Comparison of ENCODE assay signal across 8 cellular contexts in genomic region chr21:34603002-34603709, GRCh38. TPM values are rescaled to one million over a fixed set of nuclear protein-coding genes. Genes with fewer than 3 reads are reported as not detected.
DNase-seq lines count a peak whose midpoint lies in the region; ATAC-seq and TF ChIP-seq lines count a peak whose summit lies in the region.

No MANE protein-coding gene starts in this region.

- TF ChIP-seq RAD21 in SK-N-SH (IDR thresholded peaks at IDR 0.05; ENCODE audit: low read length): peak; percentile 84

- ATAC-seq in upper lobe of right lung: peak; percentile 98

- H3K36me3 Mint-ChIP-seq in activated naive CD4-positive, alpha-beta T cell treated with anti-CD3 and anti-CD28 coated beads, Interleukin-2, amount 10 ng/mL, durations not matched to agents 7 days and 5 days: no peaks in the 10 kb centered on the region
- peaks cover 12% of the 10 kb centered on the region for H3K36me3 Mint-ChIP-seq in glutamatergic neuron (ENCODE audit: unreplicated experiment)

- H3K4me2 ChIP-seq in SK-N-SH: no peak overlapping the region

- H3K9ac ChIP-seq in SK-N-SH: no peak overlapping the region

- POLR2A ChIA-PET in SK-N-SH (lab: Yijun Ruan, JAX): no interaction called here

- intact Hi-C loops in upper lobe of right lung (cut with DNase I): no loop called here

- H3K27ac Mint-ChIP-seq in activated naive CD4-positive, alpha-beta T cell treated with anti-CD3 and anti-CD28 coated beads, Interleukin-2, amount 10 ng/mL, durations not matched to agents 7 days and 5 days: no peak overlapping the region
- H3K27ac Mint-ChIP-seq in glutamatergic neuron (ENCODE audit: unreplicated experiment): no peak overlapping the region

- no peaks in the 10 kb centered on the region for H3F3A ChIP-seq in SK-N-SH (replicated peaks; ENCODE audit: insufficient read depth)

- H4K20me1 ChIP-seq in SK-N-SH (ENCODE audit: insufficient read depth): no peaks in the 10 kb centered on the region

- H3K4me3 Mint-ChIP-seq in activated naive CD4-positive, alpha-beta T cell treated with anti-CD3 and anti-CD28 coated beads, Interleukin-2, amount 10 ng/mL, durations not matched to agents 7 days and 5 days: no peak overlapping the region
- no peak overlapping the region for H3K4me3 Mint-ChIP-seq in glutamatergic neuron (ENCODE audit: unreplicated experiment)

- no peak overlapping the region for H2AFZ ChIP-seq in SK-N-SH (ENCODE audit: low read depth)

- DNase-seq in SIG-M5 treated with dmso at 0.1 percent for 504 hours (lab: John Stamatoyannopoulos, UW; ENCODE audit: unreplicated experiment) (peak; percentile 65), SIG-M5 (lab: John Stamatoyannopoulos, UW) (no peak), MV-4-11 (lab: John Stamatoyannopoulos, UW) (peak; percentile 71), SK-N-SH (peak; percentile 73), glutamatergic neuron (peak; percentile 88), pons (ENCODE audit: low spot score) (peak; percentile 87), upper lobe of right lung (peak; percentile 92)
- peak; percentile 72 for DNase-seq in activated naive CD4-positive, alpha-beta T cell treated with anti-CD3 and anti-CD28 coated beads, Interleukin-2, amount 10 ng/mL, durations not matched to agents 7 days and 5 days

- H3K4me3 ChIP-seq in SK-N-SH (ENCODE audit: low read depth in 2 of 2, low read length in 1 of 2) (peak overlapping the region in 1 of 2 experiments; percentile 9; a peak in 1 of 4 replicates), upper lobe of right lung (no peak overlapping the region)

- TF ChIP-seq CTCF in SK-N-SH (IDR thresholded peaks at IDR 0.05) (peak; percentile 76), glutamatergic neuron (IDR thresholded peaks at IDR 0.05; ENCODE audit: partially characterized antibody, unreplicated experiment) (peak; percentile 60), upper lobe of right lung (IDR thresholded peaks at IDR 0.05) (peak; percentile 73)

- H3K9me3 ChIP-seq in SK-N-SH (no peaks in the 10 kb centered on the region), upper lobe of right lung (no peaks in the 10 kb centered on the region)

- no peaks in the 10 kb centered on the region for H3K9me3 Mint-ChIP-seq in activated naive CD4-positive, alpha-beta T cell treated with anti-CD3 and anti-CD28 coated beads, Interleukin-2, amount 10 ng/mL, durations not matched to agents 7 days and 5 days
- H3K9me3 Mint-ChIP-seq in glutamatergic neuron (ENCODE audit: unreplicated experiment): no peaks in the 10 kb centered on the region

- no peaks in the 10 kb centered on the region for H3K36me3 ChIP-seq in SK-N-SH (replicated peaks in 1 of 2; ENCODE audit: control insufficient read depth in 1 of 2, insufficient read depth in 2 of 2, low read length in 1 of 2)
- H3K36me3 ChIP-seq in upper lobe of right lung: no peaks in the 10 kb centered on the region

- H3K79me2 ChIP-seq in SK-N-SH (ENCODE audit: insufficient read depth): no peaks in the 10 kb centered on the region

- H3K27me3 Mint-ChIP-seq in activated naive CD4-positive, alpha-beta T cell treated with anti-CD3 and anti-CD28 coated beads, Interleukin-2, amount 10 ng/mL, durations not matched to agents 7 days and 5 days: peaks cover 14% of the 10 kb centered on the region
- H3K27me3 Mint-ChIP-seq in glutamatergic neuron (ENCODE audit: unreplicated experiment): peaks cover 2% of the 10 kb centered on the region

- H3K4me1 ChIP-seq in SK-N-SH (ENCODE audit: control insufficient read depth in 1 of 2, insufficient read depth in 2 of 2, low read depth in 1 of 2, low read length in 1 of 2): peaks cover 3 to 5% of the 10 kb centered on the region in 2 experiments; a peak in 2 of 4 replicates
- no peaks in the 10 kb centered on the region for H3K4me1 ChIP-seq in upper lobe of right lung

- H3K4me1 Mint-ChIP-seq in activated naive CD4-positive, alpha-beta T cell treated with anti-CD3 and anti-CD28 coated beads, Interleukin-2, amount 10 ng/mL, durations not matched to agents 7 days and 5 days: no peaks in the 10 kb centered on the region
- peaks cover 3% of the 10 kb centered on the region for H3K4me1 Mint-ChIP-seq in glutamatergic neuron (ENCODE audit: low read depth, unreplicated experiment)

- no peaks in the 10 kb centered on the region for H3K27me3 ChIP-seq in SK-N-SH (ENCODE audit: insufficient read depth)
- no peaks in the 10 kb centered on the region for H3K27me3 ChIP-seq in upper lobe of right lung

- CTCF ChIA-PET in SK-N-SH (lab: Yijun Ruan, JAX): interaction anchor here (0.5 to 2.8 kb wide), 40 partner anchors 10 to 679 kb away, joined by 3 to 61 read pairs (median 4); partner anchors contain the start of genes KCNE2 and RCAN1
- CTCF ChIA-PET in activated naive CD4-positive, alpha-beta T cell treated with anti-CD3 and anti-CD28 coated beads, Interleukin-2, amount 10 ng/mL, durations not matched to agents 7 days and 5 days (lab: Charles Lee): interaction anchor here (0.6 to 3.1 kb wide), 17 partner anchors 10 to 679 kb away, joined by 3 to 16 read pairs (median 4); no protein-coding TSS in a partner anchor

- no peak for TF ChIP-seq EP300 in SK-N-SH (IDR thresholded peaks at IDR 0.05; ENCODE audit: borderline replicate concordance in 1 of 2, low read depth in 1 of 2, low read length in 1 of 2)

- no peaks in the 10 kb centered on the region for H3K9me2 ChIP-seq in SK-N-SH

- no peak overlapping the region for H3K27ac ChIP-seq in SK-N-SH (ENCODE audit: low read depth in 2 of 2, low read length in 1 of 2)
- no peak overlapping the region for H3K27ac ChIP-seq in upper lobe of right lung

- WGBS in SK-N-SH (ENCODE audit: low lambda C conversion rate): 44% methylated on average over 14 of the region's 19 CpGs

TF ChIP-seq in SK-N-SH, 30 proteins besides CTCF, POLR2A, EP300 and RAD21:
- peak; percentile 89 for TF ChIP-seq SMC3 (IDR thresholded peaks at IDR 0.05; ENCODE audit: low read depth, low read length)
- TF ChIP-seq MXI1 (IDR thresholded peaks at IDR 0.05; ENCODE audit: low read depth, low read length): no peak
TF ChIP-seq in SK-N-SH: peak in this region for 1.

RNA-seq across cellular contexts. Expression of gene RCAN1, which starts 11.8 kb away (rescaled TPM):
- 16.7 and 22.0 TPM in 2 replicates for polyA plus RNA-seq in SK-N-SH (2012; rRNA removed)
- 20.4 and 26.4 TPM in 2 replicates for polyA plus RNA-seq in SK-N-SH (2012; cell fraction: cytosol; rRNA removed)
- polyA plus RNA-seq in SK-N-SH (2012; cell fraction: nucleus; rRNA removed): 22.9 and 37.4 TPM in 2 replicates
- 17.7 TPM for total RNA-seq in glutamatergic neuron (ENCODE audit: unreplicated experiment)
- total RNA-seq in upper lobe of right lung: 26.9 TPM
